In genomic region chr15:88187195-88187594, GRCh38 we compare ENCODE assay signal across 19 cellular contexts.
DNase-seq lines count a peak whose midpoint lies in the region; ATAC-seq and TF ChIP-seq lines count a peak whose summit lies in the region.
"Had no signal": no experiment of that assay in that cellular context is flagged by ENCODE, and none has a peak within 500 bp of the region (broad histone marks: within the 10 kb centered on the region; RNA-seq: fewer than 3 reads in every experiment).

No MANE protein-coding gene starts in this region.

- no peaks in the 10 kb centered on the region for H3K27me3 ChIP-seq in MM.1S (replicated peaks; ENCODE audit: insufficient read depth, low read length)
- H3K27me3 ChIP-seq: pancreas, vagina had no signal

- peaks cover 3% of the 10 kb centered on the region; the same call in 1 of the 2 replicates for H3K4me1 ChIP-seq in MM.1S (ENCODE audit: low read length)
- H3K4me1 ChIP-seq: pancreas, vagina had no signal

- peaks cover 61% of the 10 kb centered on the region for H3K27me3 Mint-ChIP-seq in Calu3 (ENCODE audit: unreplicated experiment)

- no peak overlapping the region for H3K9ac ChIP-seq in MM.1S (ENCODE audit: low read length)

- CTCF ChIA-PET in Calu3 (lab: Charles Lee) = no interaction called here

- BruUV-seq in Calu3 (replicated peaks; lab: Mats Ljungman, UMichigan) = no TSS peak

- no peaks in the 10 kb centered on the region for H3K79me2 ChIP-seq in MM.1S (ENCODE audit: low read length)

- H3K4me2 ChIP-seq in MM.1S (ENCODE audit: low read depth, low read length) = 0 out of 2 replicates have a peak overlapping the region, but pooled peaks have one; percentile 10

- TF ChIP-seq CTCF in Calu3 (IDR thresholded peaks at IDR 0.05; ENCODE audit: unreplicated experiment) (no peak), MM.1S (IDR thresholded peaks at IDR 0.05; ENCODE audit: low read length) (no peak), fibroblast of pulmonary artery (IDR thresholded peaks at IDR 0.05; ENCODE audit: low read length, missing control alignments) (no peak)

- no peaks in the 10 kb centered on the region for H3K36me3 ChIP-seq in MM.1S (replicated peaks; ENCODE audit: insufficient read depth, low read length)
- H3K36me3 ChIP-seq: pancreas, vagina had no signal

- peak overlapping the region; percentile 33; the same call in 1 of the 2 replicates for H3K27ac ChIP-seq in MM.1S (ENCODE audit: low read length)
- H3K27ac ChIP-seq: pancreas, SK-N-MC, vagina had no signal

- no peaks in the 10 kb centered on the region for H4K20me1 ChIP-seq in MM.1S (ENCODE audit: insufficient read depth, low read length)

- H3K36me3 Mint-ChIP-seq in Calu3 (ENCODE audit: insufficient read depth, unreplicated experiment) = no peaks in the 10 kb centered on the region

- no peaks in the 10 kb centered on the region for H3K9me2 ChIP-seq in MM.1S (replicated peaks; ENCODE audit: insufficient read depth, low read length)

- no peak overlapping the region for H3K4me3 Mint-ChIP-seq in Calu3 (ENCODE audit: low read depth, unreplicated experiment)
- H3K4me3 Mint-ChIP-seq: activated T-helper 1 cell treated with anti-CD3 and anti-CD28 coated beads, Interleukin-12 subunit alpha, Interleukin-12 subunit beta, Interleukin-2, Interleukin-4 antibody, amounts not matched to agents 30 ng/mL and 10 ng/mL and 1 ng/mL, durations not matched to agents 14 hours and 24 hours and 36 hours had no signal

- no peaks in the 10 kb centered on the region for H3K9me3 Mint-ChIP-seq in Calu3 (ENCODE audit: low read depth, unreplicated experiment)
- H3K9me3 Mint-ChIP-seq: activated T-helper 1 cell treated with anti-CD3 and anti-CD28 coated beads, Interleukin-12 subunit alpha, Interleukin-12 subunit beta, Interleukin-2, Interleukin-4 antibody, amounts not matched to agents 30 ng/mL and 10 ng/mL and 1 ng/mL, durations not matched to agents 14 hours and 24 hours and 36 hours had no signal

- no peak overlapping the region for H2AFZ ChIP-seq in MM.1S (ENCODE audit: low read length)

- H3K9me3 ChIP-seq in MM.1S (replicated peaks; ENCODE audit: insufficient read depth, low read length) = no peaks in the 10 kb centered on the region
- H3K9me3 ChIP-seq: pancreas, vagina had no signal

- no peak overlapping the region for H3K27ac Mint-ChIP-seq in Calu3 (ENCODE audit: unreplicated experiment)
- H3K27ac Mint-ChIP-seq: activated T-helper 1 cell treated with anti-CD3 and anti-CD28 coated beads, Interleukin-12 subunit alpha, Interleukin-12 subunit beta, Interleukin-2, Interleukin-4 antibody, amounts not matched to agents 30 ng/mL and 10 ng/mL and 1 ng/mL, durations not matched to agents 14 hours and 24 hours and 36 hours had no signal

- no peaks in the 10 kb centered on the region for H3K4me1 Mint-ChIP-seq in Calu3 (ENCODE audit: low read depth, unreplicated experiment)

- no peaks in the 10 kb centered on the region for H3F3A ChIP-seq in MM.1S (ENCODE audit: insufficient read depth, low read length)

- DNase-seq in A172 (ENCODE audit: low spot score) = peak; percentile 53
- DNase-seq in Calu3 = peak; percentile 11
- DNase-seq in MM.1S = peak; percentile 19
- DNase-seq in fibroblast of pulmonary artery (ENCODE audit: low read depth) = peak; percentile 1
- DNase-seq in epidermal melanocyte (ENCODE audit: insufficient read length, low spot score) = no peak
- no peak for DNase-seq in DMS114 treated with DMSO at 0.1 percent for 48 hours (lab: John Stamatoyannopoulos, UW; ENCODE audit: unreplicated experiment)
- no peak for DNase-seq in NCI-H146 (lab: John Stamatoyannopoulos, UW)
- DNase-seq: activated CD4-positive, CD25-positive, alpha-beta regulatory T cell treated with anti-CD3 and anti-CD28 coated beads, Interleukin-2, amount 50 U/mL, for 72 hours; IMR-90; NCI-H2029 treated with DMSO at 0.1 percent for 48 hours; NCI-H524 treated with DMSO at 0.1 percent for 48 hours; pancreas; stimulated activated CD4-positive, alpha-beta T cell treated with anti-CD3 and anti-CD28 coated beads, Interleukin-2, amount 100 ng/mL, for 48 hours; T-helper 9 cell had no signal

- intact Hi-C loops in Calu3 (cut with micrococcal nuclease; ENCODE audit: unreplicated experiment) = no loop called here

- no peak for ATAC-seq in HG03521 (IDR thresholded peaks at IDR 0.05; ENCODE audit: unreplicated experiment)
- ATAC-seq: pancreas had no signal

- H3K4me3 ChIP-seq in MM.1S (ENCODE audit: low read length) (no peak overlapping the region), fibroblast of pulmonary artery (replicated peaks; ENCODE audit: low read depth, low read length) (no peak overlapping the region)
- H3K4me3 ChIP-seq: lung, pancreas, SK-N-MC, vagina had no signal

Comparison
In these comparisons a context has a peak if more than half of its experiments do, and no peak if none do; other contexts are left out.
1. DNase-seq: peak in A172 (single experiment), Calu3 (single experiment), MM.1S (single experiment) and fibroblast of pulmonary artery (single experiment); none in epidermal melanocyte (single experiment), DMS114 treated with DMSO at 0.1 percent for 48 hours (single experiment) and NCI-H146 (single experiment).